In genomic region chr7:94376281-94376680, GRCh38 we compare ENCODE assay signal across 14 cellular contexts. TPM values are rescaled to one million over a fixed set of nuclear protein-coding genes. Genes with fewer than 3 reads are reported as not detected.
A peak's percentile ranks its signal among the peaks of the same experiment; 100 is the strongest.
DNase-seq lines count a peak whose midpoint lies in the region; ATAC-seq and TF ChIP-seq lines count a peak whose summit lies in the region.
"Had no signal": no experiment of that assay in that cellular context is flagged by ENCODE, and none has a peak within 500 bp of the region (broad histone marks: within the 10 kb centered on the region; RNA-seq: fewer than 3 reads in every experiment).

No MANE protein-coding gene starts in this region.

- TF ChIP-seq CTCF in A673 (conservative IDR thresholded peaks at IDR 0.05; ENCODE audit: low read depth, low read length) = no peak
- no peak for TF ChIP-seq CTCF in lower lobe of right lung (IDR thresholded peaks at IDR 0.05)

- peaks cover 30% of the 10 kb centered on the region for H3K4me1 ChIP-seq in A673 (ENCODE audit: insufficient read depth, low read length, poor library complexity, severe bottlenecking)
- peaks cover 53% of the 10 kb centered on the region for H3K4me1 ChIP-seq in adipocyte (ENCODE audit: control insufficient read depth, insufficient read depth, low read length)
- H3K4me1 ChIP-seq in lower lobe of right lung = peaks cover 10% of the 10 kb centered on the region
- H3K4me1 ChIP-seq: left lung, right lobe of liver had no signal

- intact Hi-C loops in A673 (cut with micrococcal nuclease; ENCODE audit: unreplicated experiment) = no loop called here
- intact Hi-C loops in lower lobe of right lung (cut with DNase I) = no loop called here

- no TSS peak for BruUV-seq in A673 (replicated peaks; lab: Mats Ljungman, UMichigan)

- H3K9me3 ChIP-seq in A673 (ENCODE audit: low read depth, low read length, poor library complexity, severe bottlenecking) (no peaks in the 10 kb centered on the region), adipocyte (ENCODE audit: control insufficient read depth, low read length) (no peaks in the 10 kb centered on the region), lower lobe of right lung (no peaks in the 10 kb centered on the region)
- H3K9me3 ChIP-seq: left lung, right lobe of liver had no signal

- H3K36me3 ChIP-seq in A673 (ENCODE audit: insufficient read depth, low read length, poor library complexity, severe bottlenecking) (no peaks in the 10 kb centered on the region), adipocyte (ENCODE audit: control insufficient read depth, insufficient read depth, low read length, severe bottlenecking) (no peaks in the 10 kb centered on the region), lower lobe of right lung (no peaks in the 10 kb centered on the region)
- H3K36me3 ChIP-seq: left lung, neural progenitor cell, right lobe of liver had no signal

- ATAC-seq in lower lobe of right lung (no peak), GM21515 (IDR thresholded peaks at IDR 0.05; ENCODE audit: unreplicated experiment) (no peak), GM18867 (IDR thresholded peaks at IDR 0.05; ENCODE audit: unreplicated experiment) (no peak), HG03378 (IDR thresholded peaks at IDR 0.05; ENCODE audit: unreplicated experiment) (no peak), HG03108 (IDR thresholded peaks at IDR 0.05; ENCODE audit: unreplicated experiment) (no peak)

- DNase-seq in A673 (ENCODE audit: low spot score) (no peak), adipocyte (ENCODE audit: low read depth) (no peak), lower lobe of right lung (no peak), skeletal muscle cell (ENCODE audit: low read depth) (no peak)
- DNase-seq: anterior cingulate cortex, left lung, NCI-H526 treated with DMSO at 0.1 percent for 48 hours, right lobe of liver had no signal

- POLR2A ChIA-PET in A673 (lab: Charles Lee; ENCODE audit: low non-redundant PET) = no interaction called here

- H3K27ac ChIP-seq in A673 (ENCODE audit: low read depth, low read length, poor library complexity, severe bottlenecking) (peak overlapping the region; percentile 98), lower lobe of right lung (peak overlapping the region; percentile 72)
- H3K27ac ChIP-seq: VCaP had no signal

- H3K9ac ChIP-seq in adipocyte (ENCODE audit: low read length) = peak overlapping the region; percentile 95
- H3K9ac ChIP-seq: neural progenitor cell had no signal

- H3K4me3 ChIP-seq in A673 (ENCODE audit: low read depth, low read length, poor library complexity, severe bottlenecking) (no peak overlapping the region), adipocyte (ENCODE audit: low read length) (peak overlapping the region; percentile 76), lower lobe of right lung (no peak overlapping the region), skeletal muscle cell (ENCODE audit: low read depth, low read length) (peak overlapping the region; percentile 2)
- H3K4me3 ChIP-seq: left lung, neural progenitor cell, right lobe of liver had no signal

- H3K27me3 ChIP-seq in A673 (replicated peaks; ENCODE audit: insufficient read depth, low read depth, low read length, poor library complexity) (no peaks in the 10 kb centered on the region), adipocyte (replicated peaks; ENCODE audit: control insufficient read depth, insufficient read depth, low read length) (no peaks in the 10 kb centered on the region), lower lobe of right lung (ENCODE audit: low read depth) (no peaks in the 10 kb centered on the region)
- H3K27me3 ChIP-seq: left lung, neural progenitor cell, right lobe of liver had no signal

- CTCF ChIA-PET in A673 (lab: Charles Lee) = no interaction called here

RNA-seq across cellular contexts. Expression of gene COL1A2, which starts 18.4 kb away (rescaled TPM):
- 144 and 251 TPM in 2 replicates for total RNA-seq in A673 (2021)
- 252 TPM for total RNA-seq in lower lobe of right lung

Comparison
In these comparisons a context has a peak if more than half of its experiments do, and no peak if none do; other contexts are left out.
1. H3K4me3 ChIP-seq: peak in adipocyte (single experiment) and skeletal muscle cell (single experiment); none in A673 (single experiment) and lower lobe of right lung (single experiment).